In the genomic region with DNA sequence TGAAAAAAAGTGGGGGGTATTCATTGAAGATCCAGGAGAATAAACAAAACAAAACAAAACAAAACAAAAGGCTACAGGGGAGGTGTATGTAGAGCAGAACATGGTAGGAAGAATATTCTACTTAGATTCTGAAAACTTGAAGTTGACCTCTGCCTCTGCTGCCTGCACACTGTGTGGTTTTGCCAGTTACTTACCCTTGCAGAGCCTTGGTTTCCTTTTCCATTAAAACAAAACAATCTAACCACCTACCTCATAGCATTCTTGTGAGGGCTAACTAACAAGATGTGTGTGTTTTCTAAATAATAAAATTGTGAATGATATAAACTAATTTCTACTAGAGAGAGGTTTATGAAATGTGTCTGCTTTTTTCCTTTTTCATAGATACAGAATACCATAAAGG, we compare ENCODE assay signal across 20 cellular contexts.
"Had no signal": no experiment of that assay in that cellular context is flagged by ENCODE, and none has a peak within 500 bp of the region (broad histone marks: within the 10 kb centered on the region; RNA-seq: fewer than 3 reads in every experiment).

No MANE protein-coding gene starts in this region.

- H3K4me3 Mint-ChIP-seq: naive B cell; nephron progenitor cell; stimulated activated naive CD8-positive, alpha-beta T cell treated with anti-CD3 and anti-CD28 coated beads, Interleukin-15, amount 100 ng/mL, for 72 hours had no signal

- H3K27me3 Mint-ChIP-seq: naive B cell; stimulated activated naive CD8-positive, alpha-beta T cell treated with anti-CD3 and anti-CD28 coated beads, Interleukin-15, amount 100 ng/mL, for 72 hours had no signal

- H3K4me1 Mint-ChIP-seq: naive B cell, nephron progenitor cell had no signal

- DNase-seq: effector memory CD4-positive, alpha-beta T cell; kidney; left colon; left ventricle myocardium superior; mesendoderm; naive B cell; nephron progenitor cell; sigmoid colon; stimulated activated CD4-positive, alpha-beta T cell treated with anti-CD3 and anti-CD28 coated beads, Interleukin-2, amount 100 ng/mL, for 48 hours; stimulated activated naive CD8-positive, alpha-beta T cell treated with anti-CD3 and anti-CD28 coated beads, Interleukin-15, amount 100 ng/mL, for 72 hours; substantia nigra; transverse colon had no signal

- H3K4me1 ChIP-seq: parathyroid adenoma, prostate gland had no signal

- H3K9me3 Mint-ChIP-seq: naive B cell; nephron progenitor cell; stimulated activated naive CD8-positive, alpha-beta T cell treated with anti-CD3 and anti-CD28 coated beads, Interleukin-15, amount 100 ng/mL, for 72 hours had no signal

- ATAC-seq: esophagus mucosa; left colon; stimulated activated naive CD8-positive, alpha-beta T cell treated with anti-CD3 and anti-CD28 coated beads, Interleukin-15, amount 100 ng/mL, for 72 hours had no signal

- H3K9me3 ChIP-seq: prostate gland, sigmoid colon, thoracic aorta, transverse colon had no signal

- H3K4me3 ChIP-seq: lung, prostate gland, sigmoid colon, skin epidermis, thoracic aorta, transverse colon had no signal

- H3K79me2 ChIP-seq: parathyroid adenoma had no signal

- H3K27me3 ChIP-seq: sigmoid colon, transverse colon had no signal

- H3K36me3 ChIP-seq: prostate gland, sigmoid colon, thoracic aorta, transverse colon had no signal

- H2AFZ ChIP-seq: parathyroid adenoma had no signal

- H3K9ac ChIP-seq: parathyroid adenoma had no signal

- H3K27ac Mint-ChIP-seq: nephron progenitor cell had no signal

- FAIRE-seq: endometrium, frontal cortex, kidney had no signal

- H3K27ac ChIP-seq: parathyroid adenoma, prostate gland, sigmoid colon, skin epidermis, thoracic aorta, transverse colon had no signal
